Comparison of ENCODE assay signal across 15 cellular contexts in the genomic region with DNA sequence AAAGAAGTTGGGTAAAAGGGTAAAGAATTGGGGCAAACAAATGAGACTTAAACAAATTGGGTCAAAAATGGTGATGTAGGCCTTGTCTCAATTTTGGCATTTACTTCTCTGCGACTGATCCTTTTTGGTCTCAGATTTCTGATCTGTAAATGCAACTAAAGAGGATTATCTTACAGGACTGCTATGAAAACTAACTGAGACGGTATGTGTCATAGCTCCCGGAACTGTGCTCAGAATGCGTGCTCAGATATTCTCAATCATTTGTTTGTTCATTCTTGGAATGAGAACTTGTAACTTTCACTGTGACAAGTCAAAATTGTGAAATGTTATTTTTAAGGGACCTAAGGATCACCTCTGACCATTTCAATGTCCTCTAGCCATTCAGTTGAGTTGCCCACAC.
DNase-seq lines count a peak whose midpoint lies in the region; ATAC-seq lines count a peak whose summit lies in the region.
"Had no signal": no experiment of that assay in that cellular context is flagged by ENCODE, and none has a peak within 500 bp of the region (broad histone marks: within the 10 kb centered on the region; RNA-seq: fewer than 3 reads in every experiment).

No MANE protein-coding gene starts in this region.

- peak; percentile 39 for DNase-seq in NCI-H82 (lab: John Stamatoyannopoulos, UW)
- DNase-seq in NCI-H82 treated with DMSO at 0.1 percent for 48 hours (lab: John Stamatoyannopoulos, UW; ENCODE audit: unreplicated experiment), result no peak
- DNase-seq in amniotic stem cell (lab: John Stamatoyannopoulos, UW), result peak; percentile 26
- DNase-seq in fibroblast of peridontal ligament (ENCODE audit: extremely low read depth), result peak; percentile 0
- DNase-seq in COLO829 (ENCODE audit: low spot score), result no peak
- no peak for DNase-seq in stimulated activated effector memory CD8-positive, alpha-beta T cell treated with anti-CD3 and anti-CD28 coated beads, Interleukin-12 subunit alpha, Interleukin-12 subunit beta, amount 100 ng/mL, for 72 hours (ENCODE audit: low spot score in 2 of 2)
- DNase-seq in trophoblast cell, result no peak
- DNase-seq in NCI-H2171 treated with DMSO at 0.1 percent for 48 hours (lab: John Stamatoyannopoulos, UW), result no peak
- DNase-seq: Calu3; CD4-positive, CD25-positive, alpha-beta regulatory T cell; DMS79; H7 had no signal

- peaks cover 10% of the 10 kb centered on the region for H3K9me3 Mint-ChIP-seq in stimulated activated effector memory CD8-positive, alpha-beta T cell treated with anti-CD3 and anti-CD28 coated beads, Interleukin-12 subunit alpha, Interleukin-12 subunit beta, amount 100 ng/mL, for 72 hours

- H3K4me3 Mint-ChIP-seq in stimulated activated effector memory CD8-positive, alpha-beta T cell treated with anti-CD3 and anti-CD28 coated beads, Interleukin-12 subunit alpha, Interleukin-12 subunit beta, amount 100 ng/mL, for 72 hours, result no peak overlapping the region
- H3K4me3 Mint-ChIP-seq: CD4-positive, CD25-positive, alpha-beta regulatory T cell; GM23338 had no signal

- H3K4me2 ChIP-seq in trophoblast cell (ENCODE audit: low read length), result no peak overlapping the region
- H3K4me2 ChIP-seq: BLaER1, GM23338 had no signal

- no peak overlapping the region for H4K8ac ChIP-seq in trophoblast cell (ENCODE audit: low read depth, low read length)

- H3K18ac ChIP-seq in trophoblast cell (ENCODE audit: low read length), result no peak overlapping the region

- H3K27ac ChIP-seq in trophoblast cell (ENCODE audit: low read depth, low read length), result no peak overlapping the region
- H3K27ac ChIP-seq: 22Rv1, BLaER1 had no signal

- no peak overlapping the region for H2AFZ ChIP-seq in trophoblast cell (ENCODE audit: insufficient read depth, low read length, poor library complexity)
- H2AFZ ChIP-seq: GM23338 had no signal

- no peak overlapping the region for H3K4ac ChIP-seq in trophoblast cell (ENCODE audit: low read depth, low read length)

- no peaks in the 10 kb centered on the region for H3K4me1 Mint-ChIP-seq in stimulated activated effector memory CD8-positive, alpha-beta T cell treated with anti-CD3 and anti-CD28 coated beads, Interleukin-12 subunit alpha, Interleukin-12 subunit beta, amount 100 ng/mL, for 72 hours
- H3K4me1 Mint-ChIP-seq: CD4-positive, CD25-positive, alpha-beta regulatory T cell had no signal

- no peaks in the 10 kb centered on the region for H3K36me3 ChIP-seq in trophoblast cell (ENCODE audit: control insufficient read depth in 1 of 2, insufficient read depth in 2 of 2, low read length in 2 of 2)
- H3K36me3 ChIP-seq: BLaER1 had no signal

- H2BK120ac ChIP-seq in trophoblast cell (ENCODE audit: insufficient read depth, low read length, poor library complexity), result no peak overlapping the region

- H3K9me3 ChIP-seq in trophoblast cell (ENCODE audit: insufficient read depth, low read depth, low read length), result no peaks in the 10 kb centered on the region
- H3K9me3 ChIP-seq: BLaER1 had no signal

- H3K23ac ChIP-seq in trophoblast cell (ENCODE audit: low read length), result no peak overlapping the region

- no peak overlapping the region for H2AK5ac ChIP-seq in trophoblast cell (ENCODE audit: low read length)

- no peaks in the 10 kb centered on the region for H3K79me1 ChIP-seq in trophoblast cell (ENCODE audit: low read length)

- H3K36me3 Mint-ChIP-seq in stimulated activated effector memory CD8-positive, alpha-beta T cell treated with anti-CD3 and anti-CD28 coated beads, Interleukin-12 subunit alpha, Interleukin-12 subunit beta, amount 100 ng/mL, for 72 hours, result no peaks in the 10 kb centered on the region
- H3K36me3 Mint-ChIP-seq: CD4-positive, CD25-positive, alpha-beta regulatory T cell had no signal

- no peak overlapping the region for H3K27ac Mint-ChIP-seq in stimulated activated effector memory CD8-positive, alpha-beta T cell treated with anti-CD3 and anti-CD28 coated beads, Interleukin-12 subunit alpha, Interleukin-12 subunit beta, amount 100 ng/mL, for 72 hours
- H3K27ac Mint-ChIP-seq: CD4-positive, CD25-positive, alpha-beta regulatory T cell; GM23338 had no signal

- H2BK5ac ChIP-seq in trophoblast cell (ENCODE audit: low read depth, low read length, poor library complexity), result no peak overlapping the region

- H3K4me3 ChIP-seq in trophoblast cell (ENCODE audit: low read depth, low read length), result no peak overlapping the region
- H3K4me3 ChIP-seq: BLaER1, GM23338 had no signal

- H4K91ac ChIP-seq in trophoblast cell (ENCODE audit: low read depth, low read length), result no peak overlapping the region

- H3K27me3 ChIP-seq in trophoblast cell (ENCODE audit: insufficient read depth, low read length), result no peaks in the 10 kb centered on the region
- H3K27me3 ChIP-seq: BLaER1 had no signal

- no peak overlapping the region for H3K9ac ChIP-seq in trophoblast cell (ENCODE audit: low read length)
- H3K9ac ChIP-seq: BLaER1 had no signal

- no CpG with 5 or more reads among the region's 4 CpGs for WGBS in trophoblast cell (ENCODE audit: extremely low coverage, insufficient coverage, insufficient read length)

- no peak for ATAC-seq in stimulated activated effector memory CD8-positive, alpha-beta T cell treated with anti-CD3 and anti-CD28 coated beads, Interleukin-12 subunit alpha, Interleukin-12 subunit beta, amount 100 ng/mL, for 72 hours
- ATAC-seq: GM23338 had no signal

- H3K14ac ChIP-seq in trophoblast cell (ENCODE audit: low read length), result no peak overlapping the region

- H2BK12ac ChIP-seq in trophoblast cell (ENCODE audit: low read length), result no peak overlapping the region

- no peak overlapping the region for H4K12ac ChIP-seq in trophoblast cell (ENCODE audit: low read depth, low read length)

- H3K79me2 ChIP-seq in trophoblast cell (ENCODE audit: control insufficient read depth, insufficient read depth, low read length, poor library complexity), result no peaks in the 10 kb centered on the region

- H3K4me1 ChIP-seq in trophoblast cell (ENCODE audit: control insufficient read depth in 1 of 2, insufficient read depth in 2 of 2, low read length in 2 of 2), result no peaks in the 10 kb centered on the region
- H3K4me1 ChIP-seq: BLaER1 had no signal

Comparison
In these comparisons a context has a peak if more than half of its experiments do, and no peak if none do; other contexts are left out.
1. DNase-seq: peak in NCI-H82 (single experiment), amniotic stem cell (single experiment) and fibroblast of peridontal ligament (single experiment); none in NCI-H82 treated with DMSO at 0.1 percent for 48 hours (single experiment), COLO829 (single experiment), stimulated activated effector memory CD8-positive, alpha-beta T cell treated with anti-CD3 and anti-CD28 coated beads, Interleukin-12 subunit alpha, Interleukin-12 subunit beta, amount 100 ng/mL, for 72 hours (0 of 2), trophoblast cell (0 of 2) and NCI-H2171 treated with DMSO at 0.1 percent for 48 hours (single experiment).